ENCODE assay signal across 1 cellular context in the genomic region with DNA sequence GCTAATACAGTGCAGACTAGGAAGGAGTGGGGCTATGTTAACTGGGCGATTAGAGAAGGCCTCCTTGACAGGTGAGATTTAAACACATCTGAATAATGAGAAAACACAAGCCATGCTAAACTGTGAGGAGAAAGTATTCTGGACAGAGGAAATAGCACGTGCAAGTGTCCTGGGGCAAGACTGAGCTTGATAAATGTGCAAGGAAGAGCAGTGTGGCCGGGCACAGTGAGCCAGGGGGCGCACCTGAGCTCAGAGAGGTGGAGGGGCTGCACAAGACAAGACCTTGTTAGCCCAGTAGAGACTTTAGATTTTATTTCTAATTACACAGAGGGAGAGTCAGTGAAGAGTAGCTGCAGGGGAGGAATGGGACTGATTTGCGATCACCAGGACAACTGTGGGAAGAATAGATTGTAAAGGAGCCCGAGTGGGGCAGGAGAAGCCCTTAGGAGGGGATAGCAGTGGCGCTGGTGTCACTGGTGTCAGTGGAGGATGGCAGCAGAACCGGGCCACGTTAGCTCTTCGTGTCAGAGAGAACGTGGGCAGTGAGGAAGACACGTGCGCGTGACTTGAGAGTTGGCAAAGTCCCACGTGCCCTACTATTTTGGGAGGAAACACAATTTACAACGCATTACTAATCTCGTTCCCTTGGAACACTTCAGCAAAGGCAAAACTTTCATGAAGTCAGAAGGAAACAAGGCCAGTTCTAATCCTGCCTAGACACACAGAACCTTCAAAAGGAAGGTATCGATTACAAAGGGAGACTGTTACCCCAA.
TF ChIP-seq lines count a peak whose summit lies in the region.

No MANE protein-coding gene starts in this region.

TF ChIP-seq in GM12878, 131 proteins besides CTCF, POLR2A, EP300 and RAD21:
- TF ChIP-seq NR2C2 (IDR thresholded peaks at IDR 0.05; ENCODE audit: borderline replicate concordance, control insufficient read depth, insufficient read length, low read depth): no peak
